8 cellular contexts compared by ENCODE assay signal in genomic region chr1:109282497-109282951, GRCh38. TPM values are rescaled to one million over a fixed set of nuclear protein-coding genes. Genes with fewer than 3 reads are reported as not detected.
DNase-seq lines count a peak whose midpoint lies in the region; ATAC-seq lines count a peak whose summit lies in the region.

No MANE protein-coding gene starts in this region.

- peak overlapping the region; percentile 91 for H3K27ac Mint-ChIP-seq in activated CD8-positive, alpha-beta T cell treated with anti-CD3 and anti-CD28 coated beads, Interleukin-2, amount 10 ng/mL, durations not matched to agents 7 days and 5 days

- H3K4me3 ChIP-seq in stomach smooth muscle (ENCODE audit: low read length in 2 of 2), result peak overlapping the region; percentile 56 to 88

- H3K36me3 Mint-ChIP-seq in activated CD8-positive, alpha-beta T cell treated with anti-CD3 and anti-CD28 coated beads, Interleukin-2, amount 10 ng/mL, durations not matched to agents 7 days and 5 days (ENCODE audit: low read depth), result peaks cover 25% of the 10 kb centered on the region

- H3K9me3 ChIP-seq in stomach smooth muscle (ENCODE audit: control insufficient read depth in 2 of 2, low read length in 2 of 2), result no peaks in the 10 kb centered on the region

- H3K9me3 Mint-ChIP-seq in activated CD8-positive, alpha-beta T cell treated with anti-CD3 and anti-CD28 coated beads, Interleukin-2, amount 10 ng/mL, durations not matched to agents 7 days and 5 days (ENCODE audit: insufficient read depth), result no peaks in the 10 kb centered on the region

- H3K4me1 Mint-ChIP-seq in activated CD8-positive, alpha-beta T cell treated with anti-CD3 and anti-CD28 coated beads, Interleukin-2, amount 10 ng/mL, durations not matched to agents 7 days and 5 days (ENCODE audit: low read depth), result peaks cover 34% of the 10 kb centered on the region

- CTCF ChIA-PET in activated CD8-positive, alpha-beta T cell treated with anti-CD3 and anti-CD28 coated beads, Interleukin-2, amount 10 ng/mL, durations not matched to agents 7 days and 5 days (lab: Charles Lee), result interaction anchor here (0.7 to 3.3 kb wide), 16 partner anchors 17 to 253 kb away, joined by 3 to 36 read pairs (median 6); partner anchors contain the start of genes ATXN7L2, CYB561D1, SARS1 and SORT1

- no peaks in the 10 kb centered on the region for H3K36me3 ChIP-seq in stomach smooth muscle (ENCODE audit: control insufficient read depth in 2 of 2, insufficient read depth in 2 of 2, low read length in 2 of 2)

- no peak for ATAC-seq in activated CD8-positive, alpha-beta T cell treated with anti-CD3 and anti-CD28 coated beads, Interleukin-2, amount 10 ng/mL, durations not matched to agents 7 days and 5 days
- ATAC-seq in HG03342 (IDR thresholded peaks at IDR 0.05; ENCODE audit: unreplicated experiment), result no peak

- H3K9ac ChIP-seq in stomach smooth muscle (ENCODE audit: low read length in 2 of 2), result peak overlapping the region; percentile 42 to 74

- no peaks in the 10 kb centered on the region for H3K27me3 ChIP-seq in stomach smooth muscle (ENCODE audit: control insufficient read depth in 1 of 2, insufficient read depth in 2 of 2, low read length in 2 of 2)

- peaks cover 25% of the 10 kb centered on the region for H3K4me1 ChIP-seq in stomach smooth muscle (ENCODE audit: control insufficient read depth, insufficient read depth, low read length)

- H3K27me3 Mint-ChIP-seq in activated CD8-positive, alpha-beta T cell treated with anti-CD3 and anti-CD28 coated beads, Interleukin-2, amount 10 ng/mL, durations not matched to agents 7 days and 5 days (ENCODE audit: low read depth), result peaks cover 3% of the 10 kb centered on the region

- DNase-seq in DMS53 treated with DMSO at 0.1 percent for 48 hours (lab: John Stamatoyannopoulos, UW; ENCODE audit: unreplicated experiment) (peak; percentile 13), DMS53 (lab: John Stamatoyannopoulos, UW) (no peak), iPS-NIHi11 (ENCODE audit: low spot score) (peak; percentile 76), pons (ENCODE audit: low spot score) (no peak)
- DNase-seq in activated CD8-positive, alpha-beta T cell treated with anti-CD3 and anti-CD28 coated beads, Interleukin-2, amount 10 ng/mL, durations not matched to agents 7 days and 5 days, result no peak
- no peak for DNase-seq in activated effector memory CD4-positive, alpha-beta T cell treated with Interleukin-2 at 50 U/mL for 16 hours

- H3K27ac ChIP-seq in stomach smooth muscle (ENCODE audit: low read length), result peak overlapping the region; percentile 92

- H3K4me3 Mint-ChIP-seq in activated CD8-positive, alpha-beta T cell treated with anti-CD3 and anti-CD28 coated beads, Interleukin-2, amount 10 ng/mL, durations not matched to agents 7 days and 5 days, result peak overlapping the region; percentile 99

- POLR2A ChIA-PET in activated CD8-positive, alpha-beta T cell treated with anti-CD3 and anti-CD28 coated beads, Interleukin-2, amount 10 ng/mL, durations not matched to agents 7 days and 5 days (lab: Charles Lee), result interaction anchor here (0.6 to 1.8 kb wide), 10 partner anchors 9 to 266 kb away, joined by 3 to 10 read pairs (median 3); partner anchors contain the start of genes ATXN7L2, CELSR2, GNAI3 and SORT1

RNA-seq across cellular contexts. Expression of gene PSRC1, which starts 0.4 kb away (rescaled TPM):
- total RNA-seq in activated CD8-positive, alpha-beta T cell treated with anti-CD3 and anti-CD28 coated beads, Interleukin-2, amount 10 ng/mL, durations not matched to agents 7 days and 5 days, result 10 to 100 TPM; 38.2 to 40.7 TPM

RNA-seq across cellular contexts. Expression of gene MYBPHL, which starts 24.3 kb away (rescaled TPM):
- not detected for total RNA-seq in activated CD8-positive, alpha-beta T cell treated with anti-CD3 and anti-CD28 coated beads, Interleukin-2, amount 10 ng/mL, durations not matched to agents 7 days and 5 days

RNA-seq across cellular contexts. Expression of gene CELSR2, which starts 33.2 kb away (rescaled TPM):
- 1 to 10 TPM; 4.9 to 5.2 TPM for total RNA-seq in activated CD8-positive, alpha-beta T cell treated with anti-CD3 and anti-CD28 coated beads, Interleukin-2, amount 10 ng/mL, durations not matched to agents 7 days and 5 days

Comparison
In these comparisons a context has a peak if more than half of its experiments do, and no peak if none do; other contexts are left out.
1. DNase-seq: peak in DMS53 treated with DMSO at 0.1 percent for 48 hours (single experiment) and iPS-NIHi11 (single experiment); none in DMS53 (single experiment), activated CD8-positive, alpha-beta T cell treated with anti-CD3 and anti-CD28 coated beads, Interleukin-2, amount 10 ng/mL, durations not matched to agents 7 days and 5 days (single experiment), pons (single experiment) and activated effector memory CD4-positive, alpha-beta T cell treated with Interleukin-2 at 50 U/mL for 16 hours (single experiment).